ENCODE assay signal across 19 cellular contexts in genomic region chr2:39730276-39730675, GRCh38. TPM values are rescaled to one million over a fixed set of nuclear protein-coding genes. Genes with fewer than 3 reads are reported as not detected.
DNase-seq lines count a peak whose midpoint lies in the region; ATAC-seq, FAIRE-seq and TF ChIP-seq lines count a peak whose summit lies in the region.
"Had no signal": no experiment of that assay in that cellular context is flagged by ENCODE, and none has a peak within 500 bp of the region (broad histone marks: within the 10 kb centered on the region; RNA-seq: fewer than 3 reads in every experiment).

No MANE protein-coding gene starts in this region.

- no peak overlapping the region for H3K9ac ChIP-seq in astrocyte (ENCODE audit: low read length)
- H3K9ac ChIP-seq: BLaER1, GM23248, SK-N-SH had no signal

- no peak overlapping the region for H3K4me3 Mint-ChIP-seq in astrocyte (ENCODE audit: unreplicated experiment)
- H3K4me3 Mint-ChIP-seq in HFFc6, result no peak overlapping the region
- H3K4me3 Mint-ChIP-seq: CD4-positive, CD25-positive, alpha-beta regulatory T cell; H9; IgD-negative memory B cell had no signal

- H3K27me3 Mint-ChIP-seq in astrocyte (ENCODE audit: low read depth, unreplicated experiment) (no peaks in the 10 kb centered on the region), HFFc6 (ENCODE audit: insufficient read depth) (no peaks in the 10 kb centered on the region)
- H3K27me3 Mint-ChIP-seq: IgD-negative memory B cell had no signal

- H3K36me3 ChIP-seq in RWPE2 (ENCODE audit: low read depth) (peaks cover 19% of the 10 kb centered on the region), astrocyte (ENCODE audit: insufficient read depth, low read length) (peaks cover 9% of the 10 kb centered on the region)

- H2AFZ ChIP-seq in astrocyte (ENCODE audit: low read depth, low read length), result no peak overlapping the region
- H2AFZ ChIP-seq: GM23248 had no signal

- H3K27ac Mint-ChIP-seq in astrocyte (ENCODE audit: unreplicated experiment) (peak overlapping the region; percentile 36), HFFc6 (no peak overlapping the region)
- H3K27ac Mint-ChIP-seq: IgD-negative memory B cell had no signal

- H3K9me3 ChIP-seq in RWPE2 (ENCODE audit: severe bottlenecking) (no peaks in the 10 kb centered on the region), astrocyte (ENCODE audit: insufficient read depth, low read depth, low read length) (no peaks in the 10 kb centered on the region)
- H3K9me3 ChIP-seq: BLaER1, SK-N-SH had no signal

- H4K20me1 ChIP-seq in astrocyte (ENCODE audit: insufficient read depth, low read length), result no peaks in the 10 kb centered on the region

- H3K27ac ChIP-seq in RWPE2 (ENCODE audit: poor library complexity, severe bottlenecking) (no peak overlapping the region), astrocyte (ENCODE audit: low read depth, low read length) (no peak overlapping the region)
- H3K27ac ChIP-seq: BLaER1, GM23248, RWPE1 had no signal

- H3K27me3 ChIP-seq in RWPE2 (ENCODE audit: insufficient read depth, poor library complexity, severe bottlenecking), result no peaks in the 10 kb centered on the region
- no peaks in the 10 kb centered on the region for H3K27me3 ChIP-seq in astrocyte (ENCODE audit: insufficient read depth, low read length)
- H3K27me3 ChIP-seq: BLaER1 had no signal

- FAIRE-seq in astrocyte (lab: Jason Lieb, UNC), result no peak
- FAIRE-seq: A204.1, D721Med, GM18507 had no signal

- no peak for TF ChIP-seq CTCF in RWPE2 (IDR thresholded peaks at IDR 0.05; ENCODE audit: poor library complexity, severe bottlenecking)
- TF ChIP-seq CTCF in astrocyte (IDR thresholded peaks at IDR 0.05; ENCODE audit: insufficient read depth, low read depth, low read length), result no peak
- no peak for TF ChIP-seq CTCF in HFFc6 (IDR thresholded peaks at IDR 0.05)

- ATAC-seq in RWPE2 (ENCODE audit: low read depth), result peak; percentile 10; the same call in 1 of the 3 replicates
- no peak for ATAC-seq in GM19397 (IDR thresholded peaks at IDR 0.05; ENCODE audit: unreplicated experiment)

- H3K4me1 Mint-ChIP-seq in astrocyte (ENCODE audit: low read depth, unreplicated experiment) (peaks cover 70% of the 10 kb centered on the region), HFFc6 (ENCODE audit: low read depth) (peaks cover 90% of the 10 kb centered on the region)

- no peak overlapping the region for H3K4me2 ChIP-seq in astrocyte (ENCODE audit: low read length)
- H3K4me2 ChIP-seq: BLaER1, SK-N-SH had no signal

- H3K4me3 ChIP-seq in RWPE2 (ENCODE audit: severe bottlenecking) (no peak overlapping the region), astrocyte (ENCODE audit: insufficient read depth, low read depth, low read length) (no peak overlapping the region)
- H3K4me3 ChIP-seq: BLaER1, GM23248 had no signal

- H3K4me1 ChIP-seq in RWPE2 (ENCODE audit: insufficient read depth, poor library complexity, severe bottlenecking) (no peaks in the 10 kb centered on the region), astrocyte (ENCODE audit: insufficient read depth, low read length) (peaks cover 23% of the 10 kb centered on the region)

- H3K9me3 Mint-ChIP-seq in astrocyte (ENCODE audit: unreplicated experiment), result peaks cover 3% of the 10 kb centered on the region
- no peaks in the 10 kb centered on the region for H3K9me3 Mint-ChIP-seq in HFFc6
- H3K9me3 Mint-ChIP-seq: CD4-positive, CD25-positive, alpha-beta regulatory T cell had no signal

- H3K36me3 Mint-ChIP-seq in astrocyte (ENCODE audit: low read depth, unreplicated experiment) (peaks cover 9% of the 10 kb centered on the region), HFFc6 (ENCODE audit: low read depth) (peaks cover 35% of the 10 kb centered on the region)

- DNase-seq in D341Med (ENCODE audit: low spot score), result peak; percentile 26
- no peak for DNase-seq in RWPE2 (ENCODE audit: low spot score)
- no peak for DNase-seq in astrocyte (ENCODE audit: low read depth)
- peak; percentile 24 for DNase-seq in left kidney (ENCODE audit: low read depth, low spot score)
- DNase-seq in NCI-H2171 treated with DMSO at 0.1 percent for 48 hours (lab: John Stamatoyannopoulos, UW), result no peak
- no peak for DNase-seq in HFFc6
- DNase-seq: H9, NCI-H1048, SIG-M5, SK-N-SH had no signal

- H3K79me2 ChIP-seq in astrocyte (ENCODE audit: insufficient read depth, low read length), result peaks cover 43% of the 10 kb centered on the region

RNA-seq across cellular contexts. Expression of gene THUMPD2, which starts 48.8 kb away (rescaled TPM):
- total RNA-seq in astrocyte, result 9.4 and 11.5 TPM in 2 replicates
- total RNA-seq in HFFc6 (2021; fragmentation: NEBNext Ultra II Directional; extraction: Animal tissue kit (Norgen Biotek cat#: 25700)), result 1 to 10 TPM; 5.2 to 7.1 (median 6.1) TPM

Comparison
In these comparisons a context has a peak if more than half of its experiments do, and no peak if none do; other contexts are left out.
1. DNase-seq: peak in D341Med (single experiment) and left kidney (single experiment); none in RWPE2 (single experiment), astrocyte (single experiment), NCI-H2171 treated with DMSO at 0.1 percent for 48 hours (single experiment) and HFFc6 (single experiment).